In the genomic region with DNA sequence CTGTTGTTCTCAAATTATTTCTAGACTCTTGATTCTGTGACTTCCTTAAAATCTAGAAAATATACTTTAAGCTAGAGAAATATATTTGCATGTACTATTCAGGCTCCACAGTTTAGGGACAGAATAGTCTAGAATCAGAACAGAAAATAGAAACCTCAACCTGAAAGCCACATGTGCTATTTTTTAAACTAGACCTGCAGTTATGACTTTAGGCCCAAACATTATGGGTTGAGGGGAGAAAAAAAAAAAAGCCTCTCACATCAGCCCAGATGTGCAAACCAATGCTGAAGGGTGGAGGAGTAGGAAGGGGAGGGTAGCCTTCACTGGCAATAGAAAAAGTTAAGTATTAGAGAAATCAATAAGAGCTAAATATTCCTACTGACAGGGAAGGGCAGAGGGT, we compare ENCODE assay signal across 14 cellular contexts. TPM values are rescaled to one million over a fixed set of nuclear protein-coding genes. Genes with fewer than 3 reads are reported as not detected.
DNase-seq lines count a peak whose midpoint lies in the region; ATAC-seq and TF ChIP-seq lines count a peak whose summit lies in the region.
"Had no signal": no experiment of that assay in that cellular context is flagged by ENCODE, and none has a peak within 500 bp of the region (broad histone marks: within the 10 kb centered on the region; RNA-seq: fewer than 3 reads in every experiment).

No MANE protein-coding gene starts in this region.

- peaks cover 20% of the 10 kb centered on the region for H3K4me1 ChIP-seq in osteoblast (ENCODE audit: insufficient read depth, low read length)
- H3K4me1 ChIP-seq: uterus had no signal

- no peak overlapping the region for H3K4me3 ChIP-seq in osteoblast (ENCODE audit: insufficient read depth, low read length)
- H3K4me3 ChIP-seq: uterus had no signal

- H4K20me1 ChIP-seq in osteoblast (ENCODE audit: insufficient read depth, low read length): peaks cover 46% of the 10 kb centered on the region

- H3K27ac ChIP-seq in 22Rv1: peak overlapping the region; percentile 52
- no peak overlapping the region for H3K27ac ChIP-seq in osteoblast (ENCODE audit: low read depth, low read length)
- H3K27ac ChIP-seq: uterus had no signal

- ATAC-seq in GM19025 (IDR thresholded peaks at IDR 0.05; ENCODE audit: low read depth, unreplicated experiment) (peak; percentile 26), HG02623 (IDR thresholded peaks at IDR 0.05; ENCODE audit: unreplicated experiment) (peak; percentile 52), HG03469 (IDR thresholded peaks at IDR 0.05; ENCODE audit: unreplicated experiment) (peak; percentile 37), Right ventricle myocardium superior (ENCODE audit: poor library complexity) (no peak)
- ATAC-seq: naive thymus-derived CD8-positive, alpha-beta T cell had no signal

- H3K9me3 ChIP-seq in osteoblast (ENCODE audit: low read depth, low read length): no peaks in the 10 kb centered on the region
- H3K9me3 ChIP-seq: uterus had no signal

- H3K4me2 ChIP-seq in osteoblast (ENCODE audit: insufficient read depth, low read length): no peak overlapping the region

- no peaks in the 10 kb centered on the region for H3K27me3 ChIP-seq in osteoblast (ENCODE audit: insufficient read depth, low read length)
- H3K27me3 ChIP-seq: uterus had no signal

- no peak overlapping the region for H2AFZ ChIP-seq in osteoblast (ENCODE audit: low read length)

- intact Hi-C loops in Right ventricle myocardium superior (cut with DNase I): no loop called here

- TF ChIP-seq CTCF in 22Rv1 (IDR thresholded peaks at IDR 0.05) (no peak), osteoblast (IDR thresholded peaks at IDR 0.05; ENCODE audit: extremely low read depth, low read depth, low read length) (no peak)

- peaks cover 94% of the 10 kb centered on the region for H3K79me2 ChIP-seq in osteoblast (ENCODE audit: insufficient read depth, low read length)

- no peak for DNase-seq in Right ventricle myocardium superior
- DNase-seq in iPS-NIHi11 (ENCODE audit: low spot score): no peak
- no peak for DNase-seq in osteoblast (ENCODE audit: insufficient read length, low spot score, missing footprints)
- DNase-seq in NCI-H2171 treated with DMSO at 0.1 percent for 48 hours (lab: John Stamatoyannopoulos, UW): no peak
- DNase-seq: activated T-cell treated with anti-CD3 and anti-CD28 coated beads, Interleukin-2, amount 50 U/mL, for 48 hours; dermis blood vessel endothelial cell; naive thymus-derived CD8-positive, alpha-beta T cell; NCI-H526 treated with DMSO at 0.1 percent for 48 hours; stimulated activated CD4-positive, alpha-beta T cell treated with anti-CD3 and anti-CD28 coated beads, Interleukin-4, amount 100 ng/mL, for 24 hours; uterus had no signal

- H3K36me3 ChIP-seq in osteoblast (ENCODE audit: insufficient read depth, low read length): peaks cover 14% of the 10 kb centered on the region
- H3K36me3 ChIP-seq: uterus had no signal

RNA-seq across cellular contexts. Expression of a gene that starts 35.7 kb away (rescaled TPM):
- 30.8 TPM for total RNA-seq in Right ventricle myocardium superior
- 113 and 123 TPM in 2 replicates for total RNA-seq in osteoblast
